ENCODE assay signal across 1 cellular context in the genomic region with DNA sequence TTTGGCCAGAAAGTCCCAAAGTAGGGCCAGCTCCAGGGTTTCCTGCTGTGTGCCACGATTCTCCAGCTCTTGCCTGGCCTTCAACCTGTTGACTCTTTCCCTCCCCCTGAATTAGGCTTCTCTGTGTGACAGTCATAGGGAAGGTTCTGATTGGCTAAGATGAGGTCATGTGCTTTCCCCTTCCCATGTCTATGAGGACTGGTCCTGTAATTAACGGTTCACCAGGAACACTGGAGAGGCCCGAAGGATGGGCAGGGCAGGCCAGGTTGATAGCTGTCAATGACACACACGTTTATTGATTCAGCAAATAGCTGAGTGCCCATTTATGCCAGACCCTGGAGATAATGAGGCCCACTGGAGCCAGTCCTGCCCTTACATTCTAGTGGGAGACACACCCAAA.
TF ChIP-seq lines count a peak whose summit lies in the region.

No MANE protein-coding gene starts in this region.

TF ChIP-seq in A549, 52 proteins besides CTCF, POLR2A, EP300 and RAD21:
- TF ChIP-seq, protein P1, sequence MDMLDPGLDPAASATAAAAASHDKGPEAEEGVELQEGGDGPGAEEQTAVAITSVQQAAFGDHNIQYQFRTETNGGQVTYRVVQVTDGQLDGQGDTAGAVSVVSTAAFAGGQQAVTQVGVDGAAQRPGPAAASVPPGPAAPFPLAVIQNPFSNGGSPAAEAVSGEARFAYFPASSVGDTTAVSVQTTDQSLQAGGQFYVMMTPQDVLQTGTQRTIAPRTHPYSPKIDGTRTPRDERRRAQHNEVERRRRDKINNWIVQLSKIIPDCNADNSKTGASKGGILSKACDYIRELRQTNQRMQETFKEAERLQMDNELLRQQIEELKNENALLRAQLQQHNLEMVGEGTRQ (IDR thresholded peaks at IDR 0.05), result peak; percentile 22; the same call in 1 of the 2 replicates
- no peak for TF ChIP-seq HOXA7 (CRISPR knock-in tag; IDR thresholded peaks at IDR 0.05)
